1 cellular context compared by ENCODE assay signal in the genomic region with DNA sequence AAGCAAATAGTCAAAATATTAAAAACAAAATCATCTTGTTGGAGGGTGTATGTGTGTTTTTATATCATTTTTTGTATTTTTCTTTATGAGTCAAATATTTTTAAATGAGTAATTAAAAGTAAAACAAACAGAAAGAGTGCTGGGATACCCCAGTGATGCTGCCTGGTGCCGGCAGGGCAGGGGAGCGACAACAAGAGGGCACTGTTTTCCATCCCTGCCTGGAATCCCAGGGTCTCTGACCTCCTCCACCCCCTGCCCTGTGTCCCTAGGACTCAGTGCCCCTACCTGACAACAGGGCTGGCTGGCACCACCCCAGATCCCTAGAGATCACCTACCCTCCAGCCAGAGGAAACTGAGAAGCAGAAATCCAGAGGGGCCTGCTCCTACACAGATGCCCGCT.
TF ChIP-seq lines count a peak whose summit lies in the region.

No MANE protein-coding gene starts in this region.

TF ChIP-seq in WTC11, 78 proteins besides CTCF, POLR2A, EP300 and RAD21 (continued from another document):
- TF ChIP-seq, protein P1, sequence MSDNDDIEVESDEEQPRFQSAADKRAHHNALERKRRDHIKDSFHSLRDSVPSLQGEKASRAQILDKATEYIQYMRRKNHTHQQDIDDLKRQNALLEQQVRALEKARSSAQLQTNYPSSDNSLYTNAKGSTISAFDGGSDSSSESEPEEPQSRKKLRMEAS (CRISPR knock-in tag; IDR thresholded peaks at IDR 0.05): no peak
- TF ChIP-seq, protein P2, sequence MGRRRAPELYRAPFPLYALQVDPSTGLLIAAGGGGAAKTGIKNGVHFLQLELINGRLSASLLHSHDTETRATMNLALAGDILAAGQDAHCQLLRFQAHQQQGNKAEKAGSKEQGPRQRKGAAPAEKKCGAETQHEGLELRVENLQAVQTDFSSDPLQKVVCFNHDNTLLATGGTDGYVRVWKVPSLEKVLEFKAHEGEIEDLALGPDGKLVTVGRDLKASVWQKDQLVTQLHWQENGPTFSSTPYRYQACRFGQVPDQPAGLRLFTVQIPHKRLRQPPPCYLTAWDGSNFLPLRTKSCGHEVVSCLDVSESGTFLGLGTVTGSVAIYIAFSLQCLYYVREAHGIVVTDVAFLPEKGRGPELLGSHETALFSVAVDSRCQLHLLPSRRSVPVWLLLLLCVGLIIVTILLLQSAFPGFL (CRISPR knock-in tag; IDR thresholded peaks at IDR 0.05; ENCODE audit: borderline replicate concordance): no peak
